Comparison of ENCODE assay signal across 2 cellular contexts in the genomic region with DNA sequence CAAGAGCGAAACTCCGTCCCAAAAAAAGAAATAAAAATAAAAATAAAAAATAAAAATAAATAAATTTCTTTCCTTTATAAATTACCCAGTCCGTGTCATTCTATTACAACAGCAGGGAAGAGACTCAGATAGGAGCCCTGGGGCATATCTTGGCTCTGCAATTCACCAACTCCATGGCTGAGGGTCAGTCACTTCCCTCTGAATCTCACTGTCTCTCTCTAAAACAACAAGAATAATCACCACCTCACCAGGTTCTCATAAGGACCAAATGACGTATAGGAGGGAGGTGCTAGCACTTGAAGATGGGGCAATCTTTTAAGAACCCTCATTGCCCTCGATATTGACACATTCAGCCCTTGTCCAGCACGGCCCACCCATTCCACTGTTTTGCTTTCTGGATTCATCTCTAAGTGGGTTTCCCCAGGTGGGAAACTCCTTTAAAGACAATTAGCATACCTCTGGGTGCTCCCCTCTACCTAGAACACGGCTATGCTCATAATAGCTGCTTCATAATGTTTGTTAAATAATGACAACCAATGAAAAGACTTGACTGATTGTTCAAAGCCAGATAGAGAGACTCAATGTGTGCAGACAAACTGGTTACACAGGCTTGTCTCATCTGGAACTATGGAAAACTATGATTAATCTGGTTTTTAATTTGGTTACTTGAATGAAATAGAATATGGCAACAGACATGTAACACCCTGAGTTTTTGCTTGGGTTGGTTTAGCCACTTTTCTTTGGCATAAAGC.
A peak's percentile ranks its signal among the peaks of the same experiment; 100 is the strongest.
TF ChIP-seq lines count a peak whose summit lies in the region.

No MANE protein-coding gene starts in this region.

TF ChIP-seq in K562, 482 proteins besides CTCF, POLR2A, EP300 and RAD21:
- TF ChIP-seq ASH1L (IDR thresholded peaks at IDR 0.05; ENCODE audit: borderline replicate concordance, low read depth, partially characterized antibody) (no peak), NFIC (IDR thresholded peaks at IDR 0.05) (peak; percentile 46; the same call in 1 of the 2 replicates)

TF ChIP-seq in GM23338, 12 proteins besides CTCF, POLR2A, EP300 and RAD21:
- TF ChIP-seq EZH2phosphoT487 (IDR thresholded peaks at IDR 0.05; ENCODE audit: unreplicated experiment) = no peak
- TF ChIP-seq REST (IDR thresholded peaks at IDR 0.05; ENCODE audit: unreplicated experiment) = no peak
- no peak for TF ChIP-seq NANOG (IDR thresholded peaks at IDR 0.05; ENCODE audit: borderline replicate concordance)
